8 cellular contexts compared by ENCODE assay signal in genomic region chr3:98522538-98523281, GRCh38. TPM values are rescaled to one million over a fixed set of nuclear protein-coding genes. Genes with fewer than 3 reads are reported as not detected.
DNase-seq lines count a peak whose midpoint lies in the region; ATAC-seq and TF ChIP-seq lines count a peak whose summit lies in the region.

TSS of gene CLDND1 (minus strand) at chr3:98522902. CDS start at chr3:98521424, 1,478 bp downstream.

- no peak for TF ChIP-seq CTCF in activated B cell treated with CpG ODN at 0.5 μM for 24 hours (IDR thresholded peaks at IDR 0.05)

- ATAC-seq in HG03196 (IDR thresholded peaks at IDR 0.05; ENCODE audit: unreplicated experiment) (peak; percentile 90), activated B cell treated with CpG ODN at 0.5 μM for 24 hours (ENCODE audit: low read depth) (peak; percentile 97)

- H3K4me1 Mint-ChIP-seq in activated B cell treated with CpG ODN at 0.5 μM for 24 hours (peaks cover 40% of the 10 kb centered on the region), immature natural killer cell (peaks cover 64 to 67% of the 10 kb centered on the region in 2 donors)

- H3K27ac ChIP-seq in caudate nucleus (ENCODE audit: low read depth, low read length) = peak within 1 kb of the TSS; percentile 98

- in situ Hi-C loops in GM18951 (cut with MboI; ENCODE audit: low sequenced_read_pairs, unreplicated experiment) = no loop called here

- DNase-seq in AG08395 (ENCODE audit: low spot score) (peak; percentile 98), NCI-H345 (lab: John Stamatoyannopoulos, UW) (peak; percentile 94), activated B cell treated with CpG ODN at 0.5 μM for 24 hours (peak; percentile 92), caudate nucleus (lab: John Stamatoyannopoulos, UW) (peak; percentile 85 to 99 (median 98)), immature natural killer cell (peak; percentile 91 to 92 (median 91)), smooth muscle cell of the brain vasculature (ENCODE audit: low read depth, low spot score) (peak; percentile 93)

- H3K9me3 Mint-ChIP-seq in activated B cell treated with CpG ODN at 0.5 μM for 24 hours (no peaks in the 10 kb centered on the region), immature natural killer cell (no peaks in the 10 kb centered on the region)

- H3K27ac Mint-ChIP-seq in activated B cell treated with CpG ODN at 0.5 μM for 24 hours (peak within 1 kb of the TSS; percentile 87), immature natural killer cell (peak within 1 kb of the TSS; percentile 92 to 100 (median 96))

- no peaks in the 10 kb centered on the region for H3K27me3 Mint-ChIP-seq in activated B cell treated with CpG ODN at 0.5 μM for 24 hours
- peaks cover 4 to 9% (median 4%) of the 10 kb centered on the region in 3 donors for H3K27me3 Mint-ChIP-seq in immature natural killer cell (ENCODE audit: low read depth in 3 of 3)

- POLR2A ChIA-PET in activated B cell treated with CpG ODN at 0.5 μM for 24 hours (lab: Charles Lee) = interaction anchor here (0.5 to 3.1 kb wide), 20 partner anchors 10 to 1753 kb away, joined by 3 to 33 read pairs (median 5); partner anchors contain the start of genes ARL6, CPOX, CRYBG3 and DCBLD2

- CTCF ChIA-PET in activated B cell treated with CpG ODN at 0.5 μM for 24 hours (lab: Charles Lee) = interaction anchor here (0.8 to 2.9 kb wide), 4 partner anchors 43 to 483 kb away, joined by 3 to 11 read pairs (median 3); partner anchors contain the start of gene CPOX

- H3K36me3 Mint-ChIP-seq in activated B cell treated with CpG ODN at 0.5 μM for 24 hours (ENCODE audit: low read depth) (peaks cover 39% of the 10 kb centered on the region), immature natural killer cell (peaks cover 3 to 21% (median 4%) of the 10 kb centered on the region in 3 donors)

- peak; percentile 85 for TF ChIP-seq POLR2A in GM18951 (IDR thresholded peaks at IDR 0.05; ENCODE audit: extremely low read depth, insufficient read depth, insufficient read length)

- intact Hi-C loops in activated B cell treated with CpG ODN at 0.5 μM for 24 hours (cut with micrococcal nuclease) = loop anchor here (1.0 to 2.0 kb wide), 13 partner anchors 14 to 1878 kb away; partner anchors contain the start of genes ARL6, CMSS1, CPOX and DCBLD2

- H3K4me3 Mint-ChIP-seq in activated B cell treated with CpG ODN at 0.5 μM for 24 hours (peak within 1 kb of the TSS; percentile 92), immature natural killer cell (peak within 1 kb of the TSS; percentile 90 to 99 (median 96))

RNA-seq across cellular contexts. Expression of gene CLDND1, which starts in this region (rescaled TPM):
- total RNA-seq in activated B cell treated with CpG ODN at 0.5 μM for 24 hours = 133 and 140 TPM in 2 replicates
- polyA plus RNA-seq in immature natural killer cell = 100 to 1,000 TPM in 2 of 3 donors, 10 to 100 TPM in 1; 85.9 to 141 (median 115) TPM

Comparison
In these comparisons a context has a peak if more than half of its experiments do, and no peak if none do; other contexts are left out.
1. Peak in every context shown above with its lines: DNase-seq, ATAC-seq and H3K27ac ChIP-seq.